Comparison of ENCODE assay signal across 24 cellular contexts in genomic region chr12:105480162-105480561, GRCh38.
DNase-seq lines count a peak whose midpoint lies in the region; ATAC-seq and TF ChIP-seq lines count a peak whose summit lies in the region.
"Had no signal": no experiment of that assay in that cellular context is flagged by ENCODE, and none has a peak within 500 bp of the region (broad histone marks: within the 10 kb centered on the region; RNA-seq: fewer than 3 reads in every experiment).

No MANE protein-coding gene starts in this region.

- DNase-seq in SK-N-SH (no peak), brain microvascular endothelial cell (peak; percentile 57), left kidney (ENCODE audit: low read depth, low spot score) (peak; percentile 63), NCI-H2227 (lab: John Stamatoyannopoulos, UW; ENCODE audit: unreplicated experiment) (no peak), NCI-H1417 treated with DMSO at 0.1 percent for 48 hours (lab: John Stamatoyannopoulos, UW) (no peak)
- DNase-seq in central memory CD4-positive, alpha-beta T cell = no peak
- DNase-seq: activated CD8-positive, alpha-beta memory T cell treated with anti-CD3 and anti-CD28 coated beads, Interleukin-2, amount 50 U/mL, for 48 hours; activated gamma-delta T cell; effector CD8-positive, alpha-beta T cell; esophagus squamous epithelium; GDM1; head of caudate nucleus; immature natural killer cell; lower lobe of right lung; NCI-H1930; NCI-H446 treated with DMSO at 0.1 percent for 48 hours; stimulated activated CD4-positive, alpha-beta T cell treated with anti-CD3 and anti-CD28 coated beads, Interleukin-2, amount 100 ng/mL, for 24 hours; SW 1271; upper lobe of left lung had no signal

- no peaks in the 10 kb centered on the region for H3F3A ChIP-seq in SK-N-SH (replicated peaks; ENCODE audit: insufficient read depth)

- H3K27me3 ChIP-seq in SK-N-SH (ENCODE audit: insufficient read depth) (no peaks in the 10 kb centered on the region), brain microvascular endothelial cell (replicated peaks) (no peaks in the 10 kb centered on the region), gastroesophageal sphincter (no peaks in the 10 kb centered on the region)
- H3K27me3 ChIP-seq: BLaER1, esophagus squamous epithelium, upper lobe of left lung had no signal

- no peak for TF ChIP-seq EP300 in SK-N-SH (IDR thresholded peaks at IDR 0.05; ENCODE audit: borderline replicate concordance in 1 of 2, low read depth in 1 of 2, low read length in 1 of 2)
- TF ChIP-seq EP300 in gastroesophageal sphincter (IDR thresholded peaks at IDR 0.05) = no peak

- H3K27ac ChIP-seq in SK-N-SH (ENCODE audit: low read depth in 2 of 2, low read length in 1 of 2) = no peak overlapping the region
- H3K27ac ChIP-seq in brain microvascular endothelial cell = no peak overlapping the region
- H3K27ac ChIP-seq in gastroesophageal sphincter = no peak overlapping the region
- H3K27ac ChIP-seq: 22Rv1, BLaER1, esophagus squamous epithelium, lower lobe of right lung, upper lobe of left lung had no signal

- TF ChIP-seq POLR2A in gastroesophageal sphincter (IDR thresholded peaks at IDR 0.05) = no peak

- in situ Hi-C loops in brain microvascular endothelial cell (cut with HindIII; ENCODE audit: low pct_ligation_motif_present, low sequenced_read_pairs) = no loop called here

- H3K4me1 ChIP-seq in SK-N-SH (ENCODE audit: control insufficient read depth in 1 of 2, insufficient read depth in 2 of 2, low read depth in 1 of 2, low read length in 1 of 2) (no peaks in the 10 kb centered on the region; a peak in 1 of 4 replicates), gastroesophageal sphincter (no peaks in the 10 kb centered on the region)
- H3K4me1 ChIP-seq: BLaER1, esophagus squamous epithelium, lower lobe of right lung had no signal

- WGBS in SK-N-SH (ENCODE audit: low lambda C conversion rate) = 92% methylated on average over 2 of the region's 2 CpGs
- WGBS in gastroesophageal sphincter (ENCODE audit: low coverage in 1 of 2), 2 donors = 94% methylated on average over 2 of the region's 2 CpGs; no CpG with 5 or more reads in 1 of the 2 donors

- H3K79me2 ChIP-seq in SK-N-SH (ENCODE audit: insufficient read depth) = no peaks in the 10 kb centered on the region

- H2AFZ ChIP-seq in SK-N-SH (ENCODE audit: low read depth) = no peak overlapping the region

- H3K9ac ChIP-seq in SK-N-SH = no peak overlapping the region
- H3K9ac ChIP-seq: BLaER1 had no signal

- no peaks in the 10 kb centered on the region for H3K9me3 ChIP-seq in SK-N-SH
- no peaks in the 10 kb centered on the region for H3K9me3 ChIP-seq in gastroesophageal sphincter
- H3K9me3 ChIP-seq: BLaER1, esophagus squamous epithelium, lower lobe of right lung, upper lobe of left lung had no signal

- H3K36me3 ChIP-seq in SK-N-SH (replicated peaks in 1 of 2; ENCODE audit: control insufficient read depth in 1 of 2, insufficient read depth in 2 of 2, low read length in 1 of 2) (no peaks in the 10 kb centered on the region), brain microvascular endothelial cell (replicated peaks) (no peaks in the 10 kb centered on the region), gastroesophageal sphincter (no peaks in the 10 kb centered on the region)
- H3K36me3 ChIP-seq: BLaER1, esophagus squamous epithelium, lower lobe of right lung, upper lobe of left lung had no signal

- no peak for TF ChIP-seq RAD21 in SK-N-SH (IDR thresholded peaks at IDR 0.05; ENCODE audit: low read length)

- H3K4me2 ChIP-seq in SK-N-SH = no peak overlapping the region
- H3K4me2 ChIP-seq: BLaER1 had no signal

- no peaks in the 10 kb centered on the region for H4K20me1 ChIP-seq in SK-N-SH (ENCODE audit: insufficient read depth)
- H4K20me1 ChIP-seq: BLaER1 had no signal

- POLR2A ChIA-PET in SK-N-SH (lab: Yijun Ruan, JAX) = no interaction called here

- H3K4me3 ChIP-seq in SK-N-SH (ENCODE audit: low read depth in 2 of 2, low read length in 1 of 2) (no peak overlapping the region), brain microvascular endothelial cell (ENCODE audit: low read depth, low read length) (no peak overlapping the region), gastroesophageal sphincter (no peak overlapping the region)
- H3K4me3 ChIP-seq: BLaER1, esophagus squamous epithelium, K562, lower lobe of right lung, upper lobe of left lung had no signal

- CTCF ChIA-PET in SK-N-SH (lab: Yijun Ruan, JAX) = no interaction called here

- TF ChIP-seq CTCF in SK-N-SH (IDR thresholded peaks at IDR 0.05) (no peak), brain microvascular endothelial cell (IDR thresholded peaks at IDR 0.05; ENCODE audit: low read depth, low read length, missing control alignments) (no peak), gastroesophageal sphincter (IDR thresholded peaks at IDR 0.05) (no peak)

- ATAC-seq in SK-N-SH treated with all-trans-retinoic acid at 6 μM for 48 hours (no peak; the same call in 2 of the 3 replicates), gastroesophageal sphincter (no peak)
- ATAC-seq: K562, lower lobe of right lung had no signal

- H3K9me2 ChIP-seq in SK-N-SH = no peaks in the 10 kb centered on the region

TF ChIP-seq in SK-N-SH treated with all-trans-retinoic acid at 6 μM for 48 hours, 23 proteins besides CTCF, POLR2A, EP300 and RAD21:
- TF ChIP-seq ISL1 (CRISPR knock-in tag; IDR thresholded peaks at IDR 0.05) (peak; percentile 37; the same call in 1 of the 2 replicates), TOX (CRISPR knock-in tag; IDR thresholded peaks at IDR 0.05; ENCODE audit: borderline replicate concordance) (no peak)

TF ChIP-seq in SK-N-SH, 30 proteins besides CTCF, POLR2A, EP300 and RAD21:
- TF ChIP-seq TCF12 (IDR thresholded peaks at IDR 0.05) = no peak

Comparison
In these comparisons a context has a peak if more than half of its experiments do, and no peak if none do; other contexts are left out.
1. DNase-seq: peak in brain microvascular endothelial cell (single experiment) and left kidney (single experiment); none in SK-N-SH (single experiment), NCI-H2227 (single experiment), NCI-H1417 treated with DMSO at 0.1 percent for 48 hours (single experiment) and central memory CD4-positive, alpha-beta T cell (single experiment).